ENCODE assay signal across 19 cellular contexts in the genomic region with DNA sequence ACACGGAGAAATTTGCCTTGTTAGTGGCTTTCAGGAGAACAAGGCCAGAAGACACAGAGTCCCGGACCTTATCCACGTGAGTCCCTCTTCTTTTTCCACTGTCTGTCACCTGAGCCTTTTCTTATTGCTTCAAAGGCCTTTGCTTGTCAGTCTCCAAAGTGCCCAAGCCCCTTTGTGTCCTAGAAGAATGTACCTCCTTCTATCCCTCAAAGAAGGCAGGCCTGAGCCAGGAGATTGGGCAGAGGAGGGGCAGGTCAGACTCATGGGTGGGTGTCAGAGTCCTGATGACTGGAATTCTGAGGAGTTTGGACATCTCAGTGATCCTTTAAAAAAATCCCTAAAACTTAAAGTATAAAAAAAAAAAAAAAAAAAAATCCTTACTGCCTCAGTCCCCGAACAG.
DNase-seq lines count a peak whose midpoint lies in the region; ATAC-seq and TF ChIP-seq lines count a peak whose summit lies in the region.
"Had no signal": no experiment of that assay in that cellular context is flagged by ENCODE, and none has a peak within 500 bp of the region (broad histone marks: within the 10 kb centered on the region; RNA-seq: fewer than 3 reads in every experiment).

No MANE protein-coding gene starts in this region.

- H3K4me2 ChIP-seq in GM23338, result no peak overlapping the region
- H3K4me2 ChIP-seq in neural progenitor cell, result peak overlapping the region; percentile 36
- H3K4me2 ChIP-seq: A549; BLaER1 treated with 17β-estradiol and CSF1 and Interleukin-3, amounts not matched to agents 10 nM and 100 nM had no signal

- H2AFZ ChIP-seq in GM23338 (0 out of 2 replicates have a peak overlapping the region, but pooled peaks have one; percentile 47), neural progenitor cell (replicated peaks) (no peak overlapping the region)

- no peak for ATAC-seq in GM23338
- ATAC-seq in HG03565 (IDR thresholded peaks at IDR 0.05; ENCODE audit: unreplicated experiment), result no peak
- ATAC-seq: A549; CD8-positive, alpha-beta T cell had no signal

- H3K27me3 ChIP-seq in GM23338 (ENCODE audit: insufficient read depth) (no peaks in the 10 kb centered on the region), dorsolateral prefrontal cortex (no peaks in the 10 kb centered on the region), neural progenitor cell (no peaks in the 10 kb centered on the region), spleen (replicated peaks in 1 of 7) (no peaks in the 10 kb centered on the region)
- H3K27me3 ChIP-seq: BLaER1 treated with 17β-estradiol and CSF1 and Interleukin-3, amounts not matched to agents 10 nM and 100 nM had no signal

- H3K4me3 Mint-ChIP-seq in GM23338 (no peak overlapping the region), neural progenitor cell (no peak overlapping the region)
- H3K4me3 Mint-ChIP-seq: B cell; CD4-positive, alpha-beta T cell; CD8-positive, alpha-beta T cell had no signal

- H3K79me2 ChIP-seq in GM23338 (replicated peaks; ENCODE audit: insufficient read depth), result no peaks in the 10 kb centered on the region
- no peaks in the 10 kb centered on the region for H3K79me2 ChIP-seq in neural progenitor cell (ENCODE audit: low read depth)

- H3K4me1 ChIP-seq in GM23338 (ENCODE audit: insufficient read depth) (no peaks in the 10 kb centered on the region), neural progenitor cell (peaks cover 11% of the 10 kb centered on the region), spleen (no peaks in the 10 kb centered on the region)
- H3K4me1 ChIP-seq: A549; BLaER1 treated with 17β-estradiol and CSF1 and Interleukin-3, amounts not matched to agents 10 nM and 100 nM; Caco-2 had no signal

- H3K27me3 Mint-ChIP-seq in GM23338 (ENCODE audit: insufficient read depth, low read depth, poor library complexity), result peaks cover 2% of the 10 kb centered on the region
- H3K27me3 Mint-ChIP-seq in neural progenitor cell (ENCODE audit: insufficient read depth, low read depth), result no peaks in the 10 kb centered on the region

- TF ChIP-seq POLR2A in spleen (IDR thresholded peaks at IDR 0.05), result no peak

- H3F3A ChIP-seq in GM23338 (replicated peaks; ENCODE audit: low read depth) (no peaks in the 10 kb centered on the region), neural progenitor cell (ENCODE audit: low read depth) (no peaks in the 10 kb centered on the region)

- H3K27ac Mint-ChIP-seq in GM23338, result no peak overlapping the region
- H3K27ac Mint-ChIP-seq in neural progenitor cell, result no peak overlapping the region
- H3K27ac Mint-ChIP-seq: B cell; CD4-positive, alpha-beta T cell; CD8-positive, alpha-beta T cell had no signal

- H3K27ac ChIP-seq in GM23338 (ENCODE audit: low read depth), result no peak overlapping the region
- H3K27ac ChIP-seq in dorsolateral prefrontal cortex, result peak overlapping the region in 41 of 59 donors; percentile 2 to 83 (median 56)
- H3K27ac ChIP-seq in neural progenitor cell, result no peak overlapping the region
- no peak overlapping the region for H3K27ac ChIP-seq in spleen
- H3K27ac ChIP-seq: 22Rv1; A549; BLaER1 treated with 17β-estradiol and CSF1 and Interleukin-3, amounts not matched to agents 10 nM and 100 nM; C4-2B had no signal

- no peak for TF ChIP-seq CTCF in GM23338 (conservative IDR thresholded peaks at IDR 0.05; ENCODE audit: low read depth in 2 of 2)
- TF ChIP-seq CTCF in dorsolateral prefrontal cortex (IDR thresholded peaks at IDR 0.05 in 54 of 56, conservative IDR thresholded peaks at IDR 0.05 in 2 of 56; ENCODE audit: low read depth in 1 of 56, partially characterized antibody in 56 of 56), result no peak
- no peak for TF ChIP-seq CTCF in neural progenitor cell (IDR thresholded peaks at IDR 0.05)
- TF ChIP-seq CTCF in spleen (IDR thresholded peaks at IDR 0.05 in 8 of 11, conservative IDR thresholded peaks at IDR 0.05 in 3 of 11), result no peak

- H3K4me3 ChIP-seq in GM23338, result no peak overlapping the region
- no peak overlapping the region for H3K4me3 ChIP-seq in dorsolateral prefrontal cortex
- H3K4me3 ChIP-seq in neural progenitor cell, result no peak overlapping the region
- H3K4me3 ChIP-seq in spleen, result no peak overlapping the region
- H3K4me3 ChIP-seq: A549; BLaER1 treated with 17β-estradiol and CSF1 and Interleukin-3, amounts not matched to agents 10 nM and 100 nM had no signal

- H3K36me3 ChIP-seq in GM23338 (ENCODE audit: insufficient read depth) (no peaks in the 10 kb centered on the region), neural progenitor cell (no peaks in the 10 kb centered on the region), spleen (no peaks in the 10 kb centered on the region)
- H3K36me3 ChIP-seq: BLaER1 treated with 17β-estradiol and CSF1 and Interleukin-3, amounts not matched to agents 10 nM and 100 nM had no signal

- intact Hi-C loops in dorsolateral prefrontal cortex (cut with DNase I), result no loop called here
- intact Hi-C loops in spleen (cut with DNase I; ENCODE audit: low total_unique reads), result no loop called here

- H4K20me1 ChIP-seq in GM23338 (replicated peaks; ENCODE audit: insufficient read depth), result no peaks in the 10 kb centered on the region
- H4K20me1 ChIP-seq in neural progenitor cell (ENCODE audit: low read depth), result no peaks in the 10 kb centered on the region
- H4K20me1 ChIP-seq: BLaER1 treated with 17β-estradiol and CSF1 and Interleukin-3, amounts not matched to agents 10 nM and 100 nM had no signal

- H3K9me3 ChIP-seq in neural progenitor cell (ENCODE audit: low read depth), result no peaks in the 10 kb centered on the region
- H3K9me3 ChIP-seq in spleen, result peaks cover 0 to 4% (median 0%) of the 10 kb centered on the region in 8 donors
- H3K9me3 ChIP-seq: A549, Caco-2 had no signal

- H3K9ac ChIP-seq in neural progenitor cell, result no peak overlapping the region
- H3K9ac ChIP-seq: BLaER1 treated with 17β-estradiol and CSF1 and Interleukin-3, amounts not matched to agents 10 nM and 100 nM had no signal

- no peaks in the 10 kb centered on the region for H3K4me1 Mint-ChIP-seq in GM23338
- H3K4me1 Mint-ChIP-seq in neural progenitor cell, result no peaks in the 10 kb centered on the region
- H3K4me1 Mint-ChIP-seq: B cell had no signal

- H3K36me3 Mint-ChIP-seq in GM23338 (ENCODE audit: low read depth) (no peaks in the 10 kb centered on the region), neural progenitor cell (no peaks in the 10 kb centered on the region)
- H3K36me3 Mint-ChIP-seq: CD8-positive, alpha-beta T cell had no signal

- DNase-seq in GM23338 (ENCODE audit: low spot score) (no peak), dorsolateral prefrontal cortex (no peak), neural progenitor cell (ENCODE audit: low spot score) (peak; percentile 32), superior temporal gyrus (ENCODE audit: extremely low spot score) (peak; percentile 8), HCEC 1CT (no peak), spleen (no peak)
- DNase-seq: AML-193; Caco-2; Calu3; CD4-positive, alpha-beta T cell; CD8-positive, alpha-beta T cell; DMS79 treated with DMSO at 0.1 percent for 48 hours; GF-D8 had no signal

- 77 to 93% (median 84%) methylated on average over 4 of the region's 4 CpGs for WGBS in spleen, 5 donors

- H3K9me2 ChIP-seq in GM23338 (ENCODE audit: insufficient read depth), result 0 out of 2 replicates have a peak, but pooled peaks cover 10% of the 10 kb centered on the region

- no peaks in the 10 kb centered on the region; the same call in 2 of the 3 replicates for H3K9me3 Mint-ChIP-seq in GM23338
- H3K9me3 Mint-ChIP-seq in neural progenitor cell, result no peaks in the 10 kb centered on the region
- H3K9me3 Mint-ChIP-seq: CD4-positive, alpha-beta T cell; CD8-positive, alpha-beta T cell had no signal

TF ChIP-seq in GM23338, 12 proteins besides CTCF, POLR2A, EP300 and RAD21:
- TF ChIP-seq EZH2 (IDR thresholded peaks at IDR 0.05; ENCODE audit: low read depth, unreplicated experiment), result no peak
- TF ChIP-seq EZH2phosphoT487 (IDR thresholded peaks at IDR 0.05; ENCODE audit: unreplicated experiment), result no peak

Comparison
In these comparisons a context has a peak if more than half of its experiments do, and no peak if none do; other contexts are left out.
1. DNase-seq: peak in neural progenitor cell (single experiment) and superior temporal gyrus (single experiment); none in GM23338 (single experiment), dorsolateral prefrontal cortex (0 of 10), HCEC 1CT (single experiment) and spleen (single experiment).
2. H3K27ac ChIP-seq: peak in dorsolateral prefrontal cortex (41 of 59); none in GM23338 (single experiment), neural progenitor cell (single experiment) and spleen (0 of 8).